Comparison of ENCODE assay signal across 24 cellular contexts in genomic region chr2:84697895-84698294, GRCh38.
DNase-seq lines count a peak whose midpoint lies in the region; ATAC-seq and TF ChIP-seq lines count a peak whose summit lies in the region.
"Had no signal": no experiment of that assay in that cellular context is flagged by ENCODE, and none has a peak within 500 bp of the region (broad histone marks: within the 10 kb centered on the region; RNA-seq: fewer than 3 reads in every experiment).

No MANE protein-coding gene starts in this region.

- H3K27ac Mint-ChIP-seq in activated naive CD8-positive, alpha-beta T cell treated with anti-CD3 and anti-CD28 coated beads, Interleukin-2, amount 50 U/mL, for 24 hours, result no peak overlapping the region
- H3K27ac Mint-ChIP-seq: dendritic cell treated with granulocyte-macrophage colony-stimulating factor and Interleukin-4, amounts not matched to agents 40 ng/mL and 50 ng/mL, for 4 days; H9; mesothelial cell of epicardium; natural killer cell treated with Interleukin-12 subunit alpha and Interleukin-12 subunit beta and Interleukin-15 and Interleukin-18, amount 100 ng/mL, for 72 hours; stimulated activated effector memory CD8-positive, alpha-beta T cell treated with anti-CD3 and anti-CD28 coated beads, Interleukin-12 subunit alpha, Interleukin-12 subunit beta, amount 100 ng/mL, for 72 hours had no signal

- no peak for TF ChIP-seq CTCF in kidney epithelial cell (IDR thresholded peaks at IDR 0.05; ENCODE audit: insufficient read depth, low read length, poor library complexity, severe bottlenecking)

- DNase-seq in AG08396 (ENCODE audit: low spot score) (peak; percentile 8), ELR (ENCODE audit: low read depth) (peak; percentile 33), amniotic epithelial cell (ENCODE audit: low read depth) (peak; percentile 48), kidney epithelial cell (ENCODE audit: low read depth) (peak; percentile 5), NCI-H2171 treated with DMSO at 0.1 percent for 48 hours (lab: John Stamatoyannopoulos, UW) (no peak), iPS-NIHi11 (ENCODE audit: low spot score) (no peak), superior temporal gyrus (ENCODE audit: extremely low spot score) (no peak)
- no peak for DNase-seq in activated naive CD8-positive, alpha-beta T cell treated with anti-CD3 and anti-CD28 coated beads, Interleukin-2, amount 50 U/mL, for 24 hours
- DNase-seq: activated CD4-positive, CD25-positive, alpha-beta regulatory T cell treated with anti-CD3 and anti-CD28 coated beads, Interleukin-2, amount 50 U/mL, for 72 hours; activated gamma-delta T cell treated with Interleukin-2 at 50 U/mL for 16 hours; activated T-cell treated with anti-CD3 and anti-CD28 coated beads, Interleukin-2, amount 50 U/mL, for 1 hour; DMS 273 treated with DMSO at 0.1 percent for 48 hours; GDM1; H9; NCI-H146; NCI-H2171; ovary; sigmoid colon had no signal

- peaks cover 5% of the 10 kb centered on the region for H3K36me3 Mint-ChIP-seq in activated naive CD8-positive, alpha-beta T cell treated with anti-CD3 and anti-CD28 coated beads, Interleukin-2, amount 50 U/mL, for 24 hours (ENCODE audit: low read depth)
- H3K36me3 Mint-ChIP-seq: CD14-positive monocyte; mesothelial cell of epicardium; stimulated activated effector memory CD8-positive, alpha-beta T cell treated with anti-CD3 and anti-CD28 coated beads, Interleukin-12 subunit alpha, Interleukin-12 subunit beta, amount 100 ng/mL, for 72 hours had no signal

- no peaks in the 10 kb centered on the region for H3K36me3 ChIP-seq in kidney epithelial cell (ENCODE audit: control insufficient read depth, insufficient read depth, low read length)
- H3K36me3 ChIP-seq: cardiac muscle cell, ovary, sigmoid colon had no signal

- H3K4me3 Mint-ChIP-seq in activated naive CD8-positive, alpha-beta T cell treated with anti-CD3 and anti-CD28 coated beads, Interleukin-2, amount 50 U/mL, for 24 hours, result no peak overlapping the region
- H3K4me3 Mint-ChIP-seq: CD14-positive monocyte; dendritic cell treated with granulocyte-macrophage colony-stimulating factor and Interleukin-4, amounts not matched to agents 40 ng/mL and 50 ng/mL, for 4 days; H9; mesothelial cell of epicardium; natural killer cell treated with Interleukin-12 subunit alpha and Interleukin-12 subunit beta and Interleukin-15 and Interleukin-18, amount 100 ng/mL, for 72 hours; stimulated activated effector memory CD8-positive, alpha-beta T cell treated with anti-CD3 and anti-CD28 coated beads, Interleukin-12 subunit alpha, Interleukin-12 subunit beta, amount 100 ng/mL, for 72 hours had no signal

- H3K27me3 ChIP-seq in kidney epithelial cell (ENCODE audit: control insufficient read depth, insufficient read depth, low read length), result no peaks in the 10 kb centered on the region
- H3K27me3 ChIP-seq: cardiac muscle cell, ovary, sigmoid colon had no signal

- no peak for ATAC-seq in activated naive CD8-positive, alpha-beta T cell treated with anti-CD3 and anti-CD28 coated beads, Interleukin-2, amount 50 U/mL, for 24 hours
- ATAC-seq: natural killer cell treated with Interleukin-12 subunit alpha and Interleukin-12 subunit beta and Interleukin-15 and Interleukin-18, amount 100 ng/mL, for 72 hours; stimulated activated effector memory CD8-positive, alpha-beta T cell treated with anti-CD3 and anti-CD28 coated beads, Interleukin-12 subunit alpha, Interleukin-12 subunit beta, amount 100 ng/mL, for 72 hours had no signal

- H3K9me3 Mint-ChIP-seq in activated naive CD8-positive, alpha-beta T cell treated with anti-CD3 and anti-CD28 coated beads, Interleukin-2, amount 50 U/mL, for 24 hours, result peaks cover 19% of the 10 kb centered on the region
- H3K9me3 Mint-ChIP-seq: dendritic cell treated with granulocyte-macrophage colony-stimulating factor and Interleukin-4, amounts not matched to agents 40 ng/mL and 50 ng/mL, for 4 days had no signal

- H3K27me3 Mint-ChIP-seq in activated naive CD8-positive, alpha-beta T cell treated with anti-CD3 and anti-CD28 coated beads, Interleukin-2, amount 50 U/mL, for 24 hours, result no peaks in the 10 kb centered on the region
- H3K27me3 Mint-ChIP-seq: natural killer cell treated with Interleukin-12 subunit alpha and Interleukin-12 subunit beta and Interleukin-15 and Interleukin-18, amount 100 ng/mL, for 72 hours had no signal

- peaks cover 21% of the 10 kb centered on the region for H3K4me1 Mint-ChIP-seq in activated naive CD8-positive, alpha-beta T cell treated with anti-CD3 and anti-CD28 coated beads, Interleukin-2, amount 50 U/mL, for 24 hours
- H3K4me1 Mint-ChIP-seq: CD14-positive monocyte, H9, mesothelial cell of epicardium had no signal

- H3K4me3 ChIP-seq in kidney epithelial cell (ENCODE audit: low read depth, low read length), result no peak overlapping the region
- H3K4me3 ChIP-seq: cardiac muscle cell, ovary, sigmoid colon had no signal

Comparison
In these comparisons a context has a peak if more than half of its experiments do, and no peak if none do; other contexts are left out.
1. DNase-seq: peak in AG08396 (single experiment), ELR (single experiment), amniotic epithelial cell (single experiment) and kidney epithelial cell (single experiment); none in activated naive CD8-positive, alpha-beta T cell treated with anti-CD3 and anti-CD28 coated beads, Interleukin-2, amount 50 U/mL, for 24 hours (single experiment), NCI-H2171 treated with DMSO at 0.1 percent for 48 hours (single experiment), iPS-NIHi11 (single experiment) and superior temporal gyrus (single experiment).